2 cellular contexts compared by ENCODE assay signal in genomic region chr12:118055144-118055557, GRCh38.
A peak's percentile ranks its signal among the peaks of the same experiment; 100 is the strongest.
TF ChIP-seq lines count a peak whose summit lies in the region.

No MANE protein-coding gene starts in this region.

TF ChIP-seq in HEK293, 187 proteins besides CTCF, POLR2A, EP300 and RAD21 (continues in another document):
- TF ChIP-seq AEBP2 (tag by site-specific recombination; IDR thresholded peaks at IDR 0.05; ENCODE audit: borderline replicate concordance) (no peak), KLF7 (tag by site-specific recombination; IDR thresholded peaks at IDR 0.05; ENCODE audit: borderline replicate concordance) (no peak), OVOL3 (tag by site-specific recombination; IDR thresholded peaks at IDR 0.05) (no peak), BCL11B (tag by site-specific recombination; IDR thresholded peaks at IDR 0.05; ENCODE audit: low read depth) (no peak), SP7 (tag by site-specific recombination; IDR thresholded peaks at IDR 0.05) (0 out of 2 replicates have a peak, but pooled peaks have one; percentile 12), ATF2 (tag by site-specific recombination; IDR thresholded peaks at IDR 0.05; ENCODE audit: low read depth) (no peak), ZNF121 (tag by site-specific recombination; IDR thresholded peaks at IDR 0.05) (no peak), SETDB1 (IDR thresholded peaks at IDR 0.05; ENCODE audit: insufficient read length, low read length) (no peak), ZSCAN5A (tag by site-specific recombination; IDR thresholded peaks at IDR 0.05) (no peak), ZNF184 (tag by site-specific recombination; IDR thresholded peaks at IDR 0.05) (no peak), ZNF157 (tag by site-specific recombination; IDR thresholded peaks at IDR 0.05) (no peak), ZBTB26 (tag by site-specific recombination; optimal IDR thresholded peaks at IDR 0.05) (no peak), ZNF704 (tag by site-specific recombination; IDR thresholded peaks at IDR 0.05) (no peak), GLIS1 (tag by site-specific recombination; IDR thresholded peaks at IDR 0.05) (peak; percentile 81), ZNF645 (tag by site-specific recombination; IDR thresholded peaks at IDR 0.05) (no peak), ZNF266 (tag by site-specific recombination; IDR thresholded peaks at IDR 0.05; ENCODE audit: low read depth) (no peak), ZNF701 (tag by site-specific recombination; IDR thresholded peaks at IDR 0.05) (no peak), ZNF2 (tag by site-specific recombination; IDR thresholded peaks at IDR 0.05) (no peak), MEIS1 (CRISPR knock-in tag; IDR thresholded peaks at IDR 0.05; ENCODE audit: borderline replicate concordance) (no peak), ZNF362 (tag by site-specific recombination; IDR thresholded peaks at IDR 0.05) (0 out of 2 replicates have a peak, but pooled peaks have one; percentile 55), ZEB2 (tag by site-specific recombination; IDR thresholded peaks at IDR 0.05) (no peak), ZNF248 (tag by site-specific recombination; IDR thresholded peaks at IDR 0.05) (no peak)

TF ChIP-seq in H1, 55 proteins besides CTCF, POLR2A, EP300 and RAD21 (continued from another document):
- peak; percentile 39; the same call in 1 of the 2 replicates for TF ChIP-seq TEAD4 (IDR thresholded peaks at IDR 0.05; ENCODE audit: low read depth, low read length)
- TF ChIP-seq KDM1A (IDR thresholded peaks at IDR 0.05; ENCODE audit: borderline replicate concordance, low read length), result no peak
- TF ChIP-seq BCL11A (IDR thresholded peaks at IDR 0.05; ENCODE audit: low read depth in 2 of 2, low read length in 2 of 2), result no peak
- TF ChIP-seq MAX (IDR thresholded peaks at IDR 0.05), result no peak
- TF ChIP-seq CBX5 (IDR thresholded peaks at IDR 0.05; ENCODE audit: low read depth, low read length), result no peak
- no peak for TF ChIP-seq ZNF274 (IDR thresholded peaks at IDR 0.05; ENCODE audit: borderline replicate concordance, extremely low read depth, low read length)
- no peak for TF ChIP-seq YY1 (IDR thresholded peaks at IDR 0.05; ENCODE audit: low read depth, low read length)
- peak; percentile 38; the same call in 1 of the 2 replicates for TF ChIP-seq CREB1 (IDR thresholded peaks at IDR 0.05)
- TF ChIP-seq SIN3A (conservative IDR thresholded peaks at IDR 0.05 in 1 of 2, IDR thresholded peaks at IDR 0.05 in 1 of 2; ENCODE audit: low read depth in 1 of 2, low read length in 2 of 2), result peak in 1 of 2 experiments; percentile 60; a peak in 1 of 4 replicates
- TF ChIP-seq POU5F1 (IDR thresholded peaks at IDR 0.05; ENCODE audit: low read depth, low read length), result no peak
- no peak for TF ChIP-seq NRF1 (IDR thresholded peaks at IDR 0.05; ENCODE audit: low read depth, low read length)
- no peak for TF ChIP-seq CEBPB (IDR thresholded peaks at IDR 0.05; ENCODE audit: low read depth, low read length)
- peak; percentile 45; the same call in 1 of the 2 replicates for TF ChIP-seq EGR1 (IDR thresholded peaks at IDR 0.05; ENCODE audit: borderline replicate concordance, low read depth, low read length)
- no peak for TF ChIP-seq TAF7 (optimal IDR thresholded peaks at IDR 0.05; ENCODE audit: borderline replicate concordance, low read depth, low read length)
- no peak for TF ChIP-seq CHD7 (IDR thresholded peaks at IDR 0.05; ENCODE audit: insufficient replicate concordance, low read length)
- TF ChIP-seq EZH2 (IDR thresholded peaks at IDR 0.05; ENCODE audit: low read depth, low read length, severe bottlenecking), result no peak
- TF ChIP-seq GABPA (IDR thresholded peaks at IDR 0.05; ENCODE audit: borderline replicate concordance, insufficient read depth, low read length), result no peak
- peak; percentile 66 for TF ChIP-seq SP2 (IDR thresholded peaks at IDR 0.05; ENCODE audit: low read length)
